12 cellular contexts compared by ENCODE assay signal in the genomic region with DNA sequence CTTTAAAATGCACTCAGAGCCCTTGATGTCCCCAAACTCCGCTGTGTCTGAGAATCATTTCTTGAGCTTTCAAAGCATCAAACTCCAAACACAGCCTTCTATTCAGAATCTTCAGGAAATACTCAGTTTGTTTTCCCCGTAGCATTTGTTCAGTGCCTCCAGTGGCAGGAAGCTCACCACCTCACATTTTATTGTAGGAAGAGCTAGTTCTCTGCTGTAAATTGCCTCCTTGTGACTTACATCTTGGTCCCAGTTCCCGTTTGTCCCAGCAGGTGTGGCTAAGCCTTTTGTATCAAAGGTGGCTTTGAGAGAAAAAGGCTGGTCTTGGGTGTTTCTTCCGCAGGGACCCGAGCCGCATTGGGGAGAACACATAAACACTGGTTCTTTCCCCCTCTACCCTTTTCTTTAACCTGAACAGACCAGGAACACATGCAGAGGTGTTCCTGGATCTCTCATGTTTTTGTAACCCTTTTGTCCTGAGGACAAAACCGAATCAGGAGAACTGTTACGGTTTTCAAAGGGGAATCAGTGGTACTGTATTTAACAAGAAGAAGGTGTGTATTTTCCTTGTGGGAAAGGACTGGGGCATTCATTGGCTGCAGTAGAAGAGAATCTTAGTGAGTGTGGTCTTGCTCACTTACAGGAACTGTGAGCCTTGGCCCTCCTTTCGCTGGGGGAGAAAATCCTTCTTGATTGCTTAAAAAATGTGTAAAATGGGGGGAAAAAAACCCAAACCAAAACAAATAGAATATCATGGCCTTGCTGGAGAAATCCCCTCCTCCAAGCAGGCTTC. TPM values are rescaled to one million over a fixed set of nuclear protein-coding genes. Genes with fewer than 3 reads are reported as not detected.
DNase-seq lines count a peak whose midpoint lies in the region; ATAC-seq and TF ChIP-seq lines count a peak whose summit lies in the region.
"Had no signal": no experiment of that assay in that cellular context is flagged by ENCODE, and none has a peak within 500 bp of the region (broad histone marks: within the 10 kb centered on the region; RNA-seq: fewer than 3 reads in every experiment).

No MANE protein-coding gene starts in this region.

- ATAC-seq in gastrocnemius medialis = no peak
- ATAC-seq in T-cell (replicated peaks in 1 of 4) = no peak
- ATAC-seq: naive thymus-derived CD4-positive, alpha-beta T cell had no signal

- H3K36me3 Mint-ChIP-seq in T-cell = no peaks in the 10 kb centered on the region

- no peak overlapping the region for H3K27ac Mint-ChIP-seq in T-cell
- H3K27ac Mint-ChIP-seq: naive thymus-derived CD4-positive, alpha-beta T cell had no signal

- H3K27ac ChIP-seq in SK-N-MC (peak overlapping the region; percentile 7; the same call in 1 of the 2 replicates), gastrocnemius medialis (peak overlapping the region; percentile 31 to 89 (median 86))

- CTCF ChIA-PET in T-cell (lab: Charles Lee) = no interaction called here
- CTCF ChIA-PET in GM10248 (lab: Yijun Ruan, JAX) = interaction anchor here (1.0 to 1.8 kb wide), 2 partner anchors 58 to 406 kb away, joined by 3 to 5 read pairs; no protein-coding TSS in a partner anchor

- peaks cover 8 to 11% (median 8%) of the 10 kb centered on the region in 3 donors for H3K9me3 Mint-ChIP-seq in T-cell

- POLR2A ChIA-PET in T-cell (lab: Charles Lee) (interaction anchor here in 1 of 2 donors (0.8 kb wide), 1 partner anchor 401 kb away, joined by 4 read pairs; no protein-coding TSS in a partner anchor), GM10248 (lab: Yijun Ruan, JAX) (no interaction called here)

- no peaks in the 10 kb centered on the region for H3K4me1 ChIP-seq in gastrocnemius medialis

- TF ChIP-seq POLR2A in gastrocnemius medialis (IDR thresholded peaks at IDR 0.05) = no peak

- in situ Hi-C loops in gastrocnemius medialis (cut with MboI; ENCODE audit: low sequenced_read_pairs in 4 of 4) = no loop called here

- H3K27me3 Mint-ChIP-seq in T-cell = peaks cover 43 to 53% of the 10 kb centered on the region in 2 donors

- H3K4me3 ChIP-seq in AG10803 (ENCODE audit: low read length) (peak overlapping the region; percentile 71), SK-N-MC (peak overlapping the region; percentile 41), fibroblast of the aortic adventitia (ENCODE audit: low read depth, low read length) (peak overlapping the region; percentile 93), gastrocnemius medialis (peak overlapping the region; percentile 66 to 80 (median 70))

- no peak overlapping the region for H3K4me3 Mint-ChIP-seq in T-cell

- H3K27me3 ChIP-seq in gastrocnemius medialis = peaks cover 4 to 9% (median 7%) of the 10 kb centered on the region in 3 donors

- H3K9me3 ChIP-seq in SK-N-MC (ENCODE audit: low read depth, low read length) (peaks cover 5% of the 10 kb centered on the region; the same call in 1 of the 2 replicates), gastrocnemius medialis (no peaks in the 10 kb centered on the region)

- H3K36me3 ChIP-seq in SK-N-MC (ENCODE audit: insufficient read depth, low read length) (peaks cover 25% of the 10 kb centered on the region), gastrocnemius medialis (no peaks in the 10 kb centered on the region)

- H3K4me1 Mint-ChIP-seq in T-cell = peaks cover 6 to 16% (median 12%) of the 10 kb centered on the region in 3 donors

- DNase-seq in AG10803 (ENCODE audit: low read depth) (no peak), SK-N-MC (ENCODE audit: low read depth, low spot score) (no peak), fibroblast of the aortic adventitia (ENCODE audit: low read depth) (peak; percentile 58), gastrocnemius medialis (no peak), T-cell (no peak), SKM-1 (lab: John Stamatoyannopoulos, UW; ENCODE audit: unreplicated experiment) (no peak), GM10248 (ENCODE audit: extremely low spot score) (no peak)
- DNase-seq in activated effector memory CD4-positive, alpha-beta T cell treated with anti-CD3 and anti-CD28 coated beads, Interleukin-2, amount 50 U/mL, for 16 hours = no peak
- DNase-seq: caudate nucleus; naive thymus-derived CD4-positive, alpha-beta T cell; NCI-H510A had no signal

- TF ChIP-seq CTCF in AG10803 (conservative IDR thresholded peaks at IDR 0.05; ENCODE audit: low read length) (peak; percentile 25; the same call in 1 of the 2 replicates), fibroblast of the aortic adventitia (IDR thresholded peaks at IDR 0.05; ENCODE audit: insufficient read depth, low read length) (peak; percentile 21), gastrocnemius medialis (IDR thresholded peaks at IDR 0.05 in 4 of 5, conservative IDR thresholded peaks at IDR 0.05 in 1 of 5) (no peak), GM10248 (IDR thresholded peaks at IDR 0.05; ENCODE audit: control extremely low read depth, extremely low read depth, low read depth, missing control alignments) (no peak)

- intact Hi-C loops in gastrocnemius medialis (cut with DNase I; ENCODE audit: low total_unique reads) = no loop called here

- H3K9ac ChIP-seq in SK-N-MC (ENCODE audit: insufficient read length) = no peak overlapping the region

RNA-seq across cellular contexts. Expression of a gene that starts 1.9 kb away (rescaled TPM):
- total RNA-seq in fibroblast of the aortic adventitia (ENCODE audit: low replicate concordance) = 57.2 and 96.7 TPM in 2 replicates
- total RNA-seq in gastrocnemius medialis = 10 to 100 TPM in 1 of 4 donors, 1 to 10 TPM in 3; 4.9 to 12.4 (median 6.5) TPM
- under 1 TPM in 4 of 5 donors, not detected in 1; 0.08 to 0.26 (median 0.14) TPM for total RNA-seq in T-cell
- total RNA-seq: naive thymus-derived CD4-positive, alpha-beta T cell; T-helper 2 cell treated with Interferon-gamma antibody and Interleukin-4, amounts not matched to agents 100 ng/mL and 5 ng/mL, for 36 hours had no signal

Comparison
In these comparisons a context has a peak if more than half of its experiments do, and no peak if none do; other contexts are left out.
1. H3K4me3 ChIP-seq: peak in every context shown above with its lines; median percentile 93 in fibroblast of the aortic adventitia; 71 in AG10803; 70 in gastrocnemius medialis; 41 in SK-N-MC.
2. CTCF ChIP-seq: peak in AG10803 (single experiment) and fibroblast of the aortic adventitia (single experiment); none in gastrocnemius medialis (0 of 5) and GM10248 (single experiment).